Comparison of ENCODE assay signal across 15 cellular contexts in genomic region chr3:189368384-189368783, GRCh38.
DNase-seq lines count a peak whose midpoint lies in the region; ATAC-seq and TF ChIP-seq lines count a peak whose summit lies in the region.
"Had no signal": no experiment of that assay in that cellular context is flagged by ENCODE, and none has a peak within 500 bp of the region (broad histone marks: within the 10 kb centered on the region; RNA-seq: fewer than 3 reads in every experiment).

No MANE protein-coding gene starts in this region.

- in situ Hi-C loops in GM13976 (cut with MboI; ENCODE audit: low sequenced_read_pairs, unreplicated experiment), result no loop called here

- H3K9me2 ChIP-seq in OCI-LY7 (ENCODE audit: insufficient read depth, low read length), result no peaks in the 10 kb centered on the region

- peaks cover 13% of the 10 kb centered on the region for H3K4me1 ChIP-seq in BLaER1
- no peaks in the 10 kb centered on the region for H3K4me1 ChIP-seq in OCI-LY7 (ENCODE audit: insufficient read depth, low read length, poor library complexity, severe bottlenecking)
- no peaks in the 10 kb centered on the region for H3K4me1 ChIP-seq in spleen

- ATAC-seq in HG02870 (IDR thresholded peaks at IDR 0.05; ENCODE audit: unreplicated experiment) (peak; percentile 61), GM21447 (IDR thresholded peaks at IDR 0.05; ENCODE audit: unreplicated experiment) (no peak)
- ATAC-seq: K562 had no signal

- no peak overlapping the region for H3K9ac ChIP-seq in BLaER1
- H3K9ac ChIP-seq: GM23248 had no signal

- POLR2A ChIA-PET in OCI-LY7 (lab: Charles Lee), result interaction anchor here (0.7 to 1.9 kb wide), 2 partner anchors 27 to 90 kb away, joined by 3 to 4 read pairs; no protein-coding TSS in a partner anchor

- H3K36me3 ChIP-seq in BLaER1, result no peaks in the 10 kb centered on the region
- no peaks in the 10 kb centered on the region for H3K36me3 ChIP-seq in OCI-LY7 (ENCODE audit: insufficient read depth, low read length)
- H3K36me3 ChIP-seq in spleen, result no peaks in the 10 kb centered on the region

- CTCF ChIA-PET in OCI-LY7 (lab: Charles Lee; ENCODE audit: unreplicated experiment), result no interaction called here

- no TSS peak for BruUV-seq in OCI-LY7 (replicated peaks; lab: Mats Ljungman, UMichigan)

- H3K4me3 ChIP-seq in BLaER1 (no peak overlapping the region), OCI-LY7 (ENCODE audit: low read depth, low read length, poor library complexity, severe bottlenecking) (no peak overlapping the region), spleen (no peak overlapping the region)
- H3K4me3 ChIP-seq: GM23248, K562, PC-9 had no signal

- no peaks in the 10 kb centered on the region for H4K20me1 ChIP-seq in BLaER1
- no peaks in the 10 kb centered on the region for H4K20me1 ChIP-seq in OCI-LY7 (ENCODE audit: insufficient read depth, low read length)

- TF ChIP-seq POLR2A in spleen (IDR thresholded peaks at IDR 0.05), result no peak

- peak overlapping the region; percentile 43 for H3K4me2 ChIP-seq in BLaER1
- H3K4me2 ChIP-seq in OCI-LY7 (ENCODE audit: low read length), result no peak overlapping the region
- H3K4me2 ChIP-seq: PC-9 had no signal

- no peak overlapping the region for H3K27ac ChIP-seq in BLaER1
- H3K27ac ChIP-seq in OCI-LY7 (ENCODE audit: low read depth, low read length, poor library complexity, severe bottlenecking), result no peak overlapping the region
- H3K27ac ChIP-seq in spleen, result no peak overlapping the region
- H3K27ac ChIP-seq: GM23248, PC-9 had no signal

- no peaks in the 10 kb centered on the region for H3K27me3 ChIP-seq in BLaER1
- no peaks in the 10 kb centered on the region for H3K27me3 ChIP-seq in spleen (replicated peaks in 1 of 7)

- 68 to 81% (median 74%) methylated on average over 4 of the region's 4 CpGs for WGBS in spleen, 5 donors

- DNase-seq in GM13976 (ENCODE audit: low spot score), result peak; percentile 24
- DNase-seq in OCI-LY7 (ENCODE audit: low spot score), result peak; percentile 1
- no peak for DNase-seq in hypothalamus (lab: John Stamatoyannopoulos, UW)
- DNase-seq in SK-N-DZ (ENCODE audit: low spot score), result no peak
- DNase-seq in spleen, result no peak
- DNase-seq: COR-L47, DMS53, GM23248, NCI-H187 treated with DMSO at 0.1 percent for 48 hours, PC-9, T-helper 2 cell had no signal

- H3K9me3 ChIP-seq in BLaER1 (no peaks in the 10 kb centered on the region), OCI-LY7 (ENCODE audit: low read length) (no peaks in the 10 kb centered on the region), spleen (no peaks in the 10 kb centered on the region)

- no peaks in the 10 kb centered on the region for H3K79me2 ChIP-seq in OCI-LY7 (ENCODE audit: insufficient read depth, low read depth, low read length)

- H2AFZ ChIP-seq in OCI-LY7 (ENCODE audit: low read length), result no peak overlapping the region
- H2AFZ ChIP-seq: GM23248, PC-9 had no signal

- no peak for TF ChIP-seq CTCF in GM13976 (IDR thresholded peaks at IDR 0.05; ENCODE audit: borderline replicate concordance, control extremely low read depth, extremely low read depth, insufficient read depth, missing control alignments)
- no peak for TF ChIP-seq CTCF in OCI-LY7 (conservative IDR thresholded peaks at IDR 0.05; ENCODE audit: low read length)
- no peak for TF ChIP-seq CTCF in spleen (IDR thresholded peaks at IDR 0.05 in 8 of 11, conservative IDR thresholded peaks at IDR 0.05 in 3 of 11)

- intact Hi-C loops in OCI-LY7 (cut with micrococcal nuclease; ENCODE audit: unreplicated experiment), result no loop called here
- intact Hi-C loops in spleen (cut with DNase I; ENCODE audit: low total_unique reads), result no loop called here

Comparison
In these comparisons a context has a peak if more than half of its experiments do, and no peak if none do; other contexts are left out.
1. DNase-seq: peak in GM13976 (single experiment) and OCI-LY7 (single experiment); none in hypothalamus (0 of 51), SK-N-DZ (single experiment) and spleen (single experiment).